Comparison of ENCODE assay signal across 9 cellular contexts in genomic region chr5:169650701-169651331, GRCh38. TPM values are rescaled to one million over a fixed set of nuclear protein-coding genes. Genes with fewer than 3 reads are reported as not detected.
DNase-seq lines count a peak whose midpoint lies in the region; ATAC-seq and TF ChIP-seq lines count a peak whose summit lies in the region.
"Had no signal": no experiment of that assay in that cellular context is flagged by ENCODE, and none has a peak within 500 bp of the region (broad histone marks: within the 10 kb centered on the region; RNA-seq: fewer than 3 reads in every experiment).

No MANE protein-coding gene starts in this region.

- H3K4me1 ChIP-seq in OCI-LY3 (ENCODE audit: low read length) (peaks cover 77% of the 10 kb centered on the region), foreskin keratinocyte (peaks cover 12% of the 10 kb centered on the region)

- no peaks in the 10 kb centered on the region for H3K27me3 ChIP-seq in OCI-LY3 (ENCODE audit: low read depth, low read length)
- no peaks in the 10 kb centered on the region for H3K27me3 ChIP-seq in foreskin keratinocyte

- no peak overlapping the region for H3K9ac ChIP-seq in OCI-LY3 (ENCODE audit: low read length)

- no peaks in the 10 kb centered on the region for H3K9me3 ChIP-seq in OCI-LY3 (ENCODE audit: insufficient read depth, low read length)

- peak overlapping the region; percentile 63 for H3K4me2 ChIP-seq in OCI-LY3 (ENCODE audit: low read length)

- DNase-seq in DMS53 (lab: John Stamatoyannopoulos, UW) (peak; percentile 10), DMS53 treated with DMSO at 0.1 percent for 48 hours (lab: John Stamatoyannopoulos, UW; ENCODE audit: unreplicated experiment) (no peak), foreskin keratinocyte (peak; percentile 26 to 55), NCI-H1048 (lab: John Stamatoyannopoulos, UW) (no peak), NCI-H2107 (lab: John Stamatoyannopoulos, UW) (no peak)

- ATAC-seq in HG02623 (IDR thresholded peaks at IDR 0.05; ENCODE audit: unreplicated experiment) (peak; percentile 56), foreskin keratinocyte (peak; percentile 76), esophagus mucosa (no peak)

- peaks cover 94% of the 10 kb centered on the region for H3K79me2 ChIP-seq in OCI-LY3 (ENCODE audit: low read length)

- H2AFZ ChIP-seq in OCI-LY3 (ENCODE audit: low read depth, low read length): no peak overlapping the region

- H3K27ac ChIP-seq in OCI-LY3 (ENCODE audit: low read length): peak overlapping the region; percentile 34; the same call in 1 of the 2 replicates
- H3K27ac ChIP-seq in foreskin keratinocyte: no peak overlapping the region
- H3K27ac ChIP-seq: 22Rv1 had no signal

- H4K20me1 ChIP-seq in OCI-LY3 (ENCODE audit: insufficient read depth, low read length): peaks cover 97% of the 10 kb centered on the region

- no peak overlapping the region for H3K4me3 ChIP-seq in OCI-LY3 (ENCODE audit: low read length)

- H3K36me3 ChIP-seq in OCI-LY3 (replicated peaks; ENCODE audit: low read depth, low read length): peaks cover 50% of the 10 kb centered on the region

- no peak for TF ChIP-seq CTCF in OCI-LY3 (IDR thresholded peaks at IDR 0.05; ENCODE audit: low read depth, low read length)
- no peak for TF ChIP-seq CTCF in foreskin keratinocyte (conservative IDR thresholded peaks at IDR 0.05)

RNA-seq across cellular contexts. Expression of gene DOCK2, which starts 13.7 kb away (rescaled TPM):
- 2.0 and 2.2 TPM in 2 replicates for total RNA-seq in foreskin keratinocyte
- polyA plus RNA-seq in foreskin keratinocyte: 0.46 and 0.91 TPM in 2 replicates
- total RNA-seq in esophagus mucosa: 2.2 TPM

Comparison
In these comparisons a context has a peak if more than half of its experiments do, and no peak if none do; other contexts are left out.
1. DNase-seq: peak in DMS53 (single experiment) and foreskin keratinocyte (2 of 2); none in DMS53 treated with DMSO at 0.1 percent for 48 hours (single experiment), NCI-H1048 (single experiment) and NCI-H2107 (single experiment).